8 cellular contexts compared by ENCODE assay signal in the genomic region with DNA sequence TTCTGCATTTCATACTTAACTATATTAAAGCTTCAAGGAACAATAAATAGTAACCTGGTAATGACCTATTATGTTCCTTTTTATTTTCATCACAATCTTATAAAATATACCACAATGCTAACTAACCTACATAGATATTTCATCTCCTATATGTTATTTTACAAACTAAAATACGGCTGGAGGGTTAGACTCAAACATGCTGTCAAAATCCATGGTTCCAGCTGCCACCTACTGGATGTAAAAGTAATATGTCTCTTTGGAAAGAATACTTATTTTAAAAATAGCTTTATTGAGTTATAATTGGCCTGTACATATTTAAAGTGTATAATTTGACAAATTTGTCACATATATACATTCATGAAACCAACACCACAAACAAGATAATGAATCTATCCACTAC. TPM values are rescaled to one million over a fixed set of nuclear protein-coding genes. Genes with fewer than 3 reads are reported as not detected.
DNase-seq lines count a peak whose midpoint lies in the region; ATAC-seq and TF ChIP-seq lines count a peak whose summit lies in the region.

No MANE protein-coding gene starts in this region.

- no peaks in the 10 kb centered on the region for H3K36me3 Mint-ChIP-seq in CD4-positive, alpha-beta T cell (ENCODE audit: low read depth)
- no peaks in the 10 kb centered on the region for H3K36me3 Mint-ChIP-seq in activated naive CD4-positive, alpha-beta T cell treated with anti-CD3 and anti-CD28 coated beads, Interleukin-2, amount 10 ng/mL, durations not matched to agents 7 days and 5 days

- CTCF ChIA-PET in CD4-positive, alpha-beta T cell (lab: Charles Lee), result interaction anchor here (1.2 kb wide), 1 partner anchor 14 kb away, joined by 3 read pairs; no protein-coding TSS in a partner anchor
- CTCF ChIA-PET in activated naive CD4-positive, alpha-beta T cell treated with anti-CD3 and anti-CD28 coated beads, Interleukin-2, amount 10 ng/mL, durations not matched to agents 7 days and 5 days (lab: Charles Lee), result interaction anchor here (0.7 to 1.2 kb wide), 4 partner anchors 8 to 440 kb away, joined by 3 to 10 read pairs (median 4); no protein-coding TSS in a partner anchor

- intact Hi-C loops in CD4-positive, alpha-beta T cell (cut with DNase I, micrococcal nuclease), result loop anchor here (5.0 to 10.0 kb wide), 2 partner anchors 188 to 336 kb away; a partner anchor contains a TSS

- no peak overlapping the region for H3K27ac Mint-ChIP-seq in CD4-positive, alpha-beta T cell
- no peak overlapping the region for H3K27ac Mint-ChIP-seq in activated naive CD4-positive, alpha-beta T cell treated with anti-CD3 and anti-CD28 coated beads, Interleukin-2, amount 10 ng/mL, durations not matched to agents 7 days and 5 days

- no peaks in the 10 kb centered on the region for H3K27me3 ChIP-seq in CD4-positive, alpha-beta T cell (ENCODE audit: control insufficient read depth, insufficient read depth, low read length)

- no peak for ATAC-seq in CD4-positive, alpha-beta T cell (ENCODE audit: poor library complexity)
- ATAC-seq in GM18511 (IDR thresholded peaks at IDR 0.05; ENCODE audit: unreplicated experiment), result no peak

- POLR2A ChIA-PET in CD4-positive, alpha-beta T cell (lab: Charles Lee), result interaction anchor here (1.0 kb wide), 1 partner anchor 333 kb away, joined by 4 read pairs; no protein-coding TSS in a partner anchor

- no peaks in the 10 kb centered on the region for H3K9me3 ChIP-seq in CD4-positive, alpha-beta T cell (ENCODE audit: control insufficient read depth, low read length)

- peak; percentile 39 for TF ChIP-seq CTCF in CD4-positive, alpha-beta T cell (IDR thresholded peaks at IDR 0.05)

- H3K4me3 Mint-ChIP-seq in CD4-positive, alpha-beta T cell, result no peak overlapping the region
- no peak overlapping the region for H3K4me3 Mint-ChIP-seq in activated naive CD4-positive, alpha-beta T cell treated with anti-CD3 and anti-CD28 coated beads, Interleukin-2, amount 10 ng/mL, durations not matched to agents 7 days and 5 days

- peaks cover 16% of the 10 kb centered on the region for H3K4me1 Mint-ChIP-seq in CD4-positive, alpha-beta T cell (ENCODE audit: low read depth)
- H3K4me1 Mint-ChIP-seq in activated naive CD4-positive, alpha-beta T cell treated with anti-CD3 and anti-CD28 coated beads, Interleukin-2, amount 10 ng/mL, durations not matched to agents 7 days and 5 days, result peaks cover 9% of the 10 kb centered on the region

- H3K27me3 Mint-ChIP-seq in CD4-positive, alpha-beta T cell, result no peaks in the 10 kb centered on the region
- H3K27me3 Mint-ChIP-seq in activated naive CD4-positive, alpha-beta T cell treated with anti-CD3 and anti-CD28 coated beads, Interleukin-2, amount 10 ng/mL, durations not matched to agents 7 days and 5 days, result no peaks in the 10 kb centered on the region

- in situ Hi-C loops in SK-MEL-5 (cut with HindIII; ENCODE audit: low pct_unique_long_range_greater_than_20kb, low sequenced_read_pairs), result no loop called here

- H3K9me3 Mint-ChIP-seq in CD4-positive, alpha-beta T cell, result no peaks in the 10 kb centered on the region
- H3K9me3 Mint-ChIP-seq in activated naive CD4-positive, alpha-beta T cell treated with anti-CD3 and anti-CD28 coated beads, Interleukin-2, amount 10 ng/mL, durations not matched to agents 7 days and 5 days, result no peaks in the 10 kb centered on the region

- no peak overlapping the region for H3K27ac ChIP-seq in CD4-positive, alpha-beta T cell (ENCODE audit: low read depth, low read length)

- DNase-seq in CD4-positive, alpha-beta T cell, result no peak
- DNase-seq in HCEC 1CT (peak; percentile 23), SK-MEL-5 (ENCODE audit: low read depth, low spot score) (peak; percentile 41), foreskin melanocyte (peak; percentile 7), activated T-cell treated with anti-CD3 and anti-CD28 coated beads for 4 hours (no peak), COR-L47 (lab: John Stamatoyannopoulos, UW) (no peak)
- DNase-seq in activated naive CD4-positive, alpha-beta T cell treated with anti-CD3 and anti-CD28 coated beads, Interleukin-2, amount 10 ng/mL, durations not matched to agents 7 days and 5 days, result no peak

RNA-seq across cellular contexts. Expression of a gene that starts 15.0 kb away (rescaled TPM):
- not detected for total RNA-seq in CD4-positive, alpha-beta T cell
- 0.29 TPM in 2 replicates for total RNA-seq in SK-MEL-5 (2014; rRNA removed; shearing (Covaris generic))
- polyA plus RNA-seq in SK-MEL-5 (2015; cell fraction: cytosol; rRNA removed), result 2.3 TPM in 1 of 2 replicates, not detected in the other
- polyA plus RNA-seq in SK-MEL-5 (2015; cell fraction: nucleus; rRNA removed), result not detected in 2 replicates

RNA-seq across cellular contexts. Expression of a gene that starts 51.3 kb away (rescaled TPM):
- total RNA-seq in CD4-positive, alpha-beta T cell, result 10 to 100 TPM; 50.1 to 53.2 TPM
- total RNA-seq in SK-MEL-5 (2014; rRNA removed; shearing (Covaris generic)), result 157 and 172 TPM in 2 replicates
- polyA plus RNA-seq in SK-MEL-5 (2015; cell fraction: cytosol; rRNA removed), result 122 and 126 TPM in 2 replicates
- polyA plus RNA-seq in SK-MEL-5 (2015; cell fraction: nucleus; rRNA removed), result 7.2 and 8.8 TPM in 2 replicates

RNA-seq across cellular contexts. Expression of a gene that starts 51.8 kb away (rescaled TPM):
- total RNA-seq in CD4-positive, alpha-beta T cell, result 10 to 100 TPM; 27.3 to 29.4 TPM
- 42.2 and 42.6 TPM in 2 replicates for total RNA-seq in SK-MEL-5 (2014; rRNA removed; shearing (Covaris generic))
- 58.0 and 64.5 TPM in 2 replicates for polyA plus RNA-seq in SK-MEL-5 (2015; cell fraction: cytosol; rRNA removed)
- polyA plus RNA-seq in SK-MEL-5 (2015; cell fraction: nucleus; rRNA removed), result 47.9 and 52.9 TPM in 2 replicates

Comparison
In these comparisons a context has a peak if more than half of its experiments do, and no peak if none do; other contexts are left out.
1. DNase-seq: peak in HCEC 1CT (single experiment), SK-MEL-5 (single experiment) and foreskin melanocyte (single experiment); none in CD4-positive, alpha-beta T cell (0 of 10), activated T-cell treated with anti-CD3 and anti-CD28 coated beads for 4 hours (single experiment), COR-L47 (single experiment) and activated naive CD4-positive, alpha-beta T cell treated with anti-CD3 and anti-CD28 coated beads, Interleukin-2, amount 10 ng/mL, durations not matched to agents 7 days and 5 days (single experiment).